28 cellular contexts compared by ENCODE assay signal in genomic region chr4:25356068-25356467, GRCh38.
"Had no signal": no experiment of that assay in that cellular context is flagged by ENCODE, and none has a peak within 500 bp of the region (broad histone marks: within the 10 kb centered on the region; RNA-seq: fewer than 3 reads in every experiment).

No MANE protein-coding gene starts in this region.

- H3K4me3 ChIP-seq: stomach, suprapubic skin, testis, thoracic aorta, thyroid gland, tibial artery, tibial nerve, transverse colon, upper lobe of left lung, upper lobe of right lung, uterus, vagina had no signal

- H3K9me3 Mint-ChIP-seq: stimulated activated effector memory CD8-positive, alpha-beta T cell treated with anti-CD3 and anti-CD28 coated beads, Interleukin-12 subunit alpha, Interleukin-12 subunit beta, amount 100 ng/mL, for 72 hours; stimulated activated naive CD8-positive, alpha-beta T cell treated with anti-CD3 and anti-CD28 coated beads, Interleukin-15, Interleukin-2, amounts not matched to agents 100 ng/mL and 50 ng/mL, for 24 hours; type B pancreatic cell had no signal

- H3K4me3 Mint-ChIP-seq: stimulated activated effector memory CD8-positive, alpha-beta T cell treated with anti-CD3 and anti-CD28 coated beads, Interleukin-12 subunit alpha, Interleukin-12 subunit beta, amount 100 ng/mL, for 72 hours; stimulated activated memory B cell treated with anti-CD40 and anti-IgM and Interleukin-4, amounts not matched to agents 10 μg/mL and 1 μg/mL and 100 μg/mL, for 72 hours; stimulated activated naive B cell treated with anti-CD40 and anti-IgM and Interleukin-4, amounts not matched to agents 10 μg/mL and 1 μg/mL and 100 μg/mL, for 72 hours; stimulated activated naive CD8-positive, alpha-beta T cell treated with anti-CD3 and anti-CD28 coated beads, Interleukin-15, amount 100 ng/mL, for 72 hours; stimulated activated naive CD8-positive, alpha-beta T cell treated with anti-CD3 and anti-CD28 coated beads, Interleukin-15, Interleukin-2, amounts not matched to agents 100 ng/mL and 50 ng/mL, for 24 hours; type B pancreatic cell had no signal

- H3K36me3 ChIP-seq: thoracic aorta, thyroid gland, upper lobe of right lung, uterus, vagina had no signal

- H3K27me3 ChIP-seq: stomach, suprapubic skin, testis, thyroid gland, tibial artery, tibial nerve, transverse colon, upper lobe of left lung, upper lobe of right lung, uterus, vagina had no signal

- H3K27ac ChIP-seq: stomach, suprapubic skin, testis, thoracic aorta, thyroid gland, tibial artery, tibial nerve, transverse colon, upper lobe of left lung, upper lobe of right lung, uterus, vagina had no signal

- H3K27me3 Mint-ChIP-seq: stimulated activated memory B cell treated with anti-CD40 and anti-IgM and Interleukin-4, amounts not matched to agents 10 μg/mL and 1 μg/mL and 100 μg/mL, for 72 hours; stimulated activated naive B cell treated with anti-CD40 and anti-IgM and Interleukin-4, amounts not matched to agents 10 μg/mL and 1 μg/mL and 100 μg/mL, for 72 hours; stimulated activated naive CD8-positive, alpha-beta T cell treated with anti-CD3 and anti-CD28 coated beads, Interleukin-15, amount 100 ng/mL, for 72 hours; stimulated activated naive CD8-positive, alpha-beta T cell treated with anti-CD3 and anti-CD28 coated beads, Interleukin-15, Interleukin-2, amounts not matched to agents 100 ng/mL and 50 ng/mL, for 24 hours; type B pancreatic cell had no signal

- H3K4me1 ChIP-seq: stomach, suprapubic skin, testis, thyroid gland, tibial artery, tibial nerve, transverse colon, upper lobe of left lung, upper lobe of right lung, uterus, vagina had no signal

- H3K27ac Mint-ChIP-seq: stimulated activated effector memory CD8-positive, alpha-beta T cell treated with anti-CD3 and anti-CD28 coated beads, Interleukin-12 subunit alpha, Interleukin-12 subunit beta, amount 100 ng/mL, for 72 hours; stimulated activated memory B cell treated with anti-CD40 and anti-IgM and Interleukin-4, amounts not matched to agents 10 μg/mL and 1 μg/mL and 100 μg/mL, for 72 hours; stimulated activated naive B cell treated with anti-CD40 and anti-IgM and Interleukin-4, amounts not matched to agents 10 μg/mL and 1 μg/mL and 100 μg/mL, for 72 hours; stimulated activated naive CD8-positive, alpha-beta T cell treated with anti-CD3 and anti-CD28 coated beads, Interleukin-15, amount 100 ng/mL, for 72 hours; stimulated activated naive CD8-positive, alpha-beta T cell treated with anti-CD3 and anti-CD28 coated beads, Interleukin-15, Interleukin-2, amounts not matched to agents 100 ng/mL and 50 ng/mL, for 24 hours; type B pancreatic cell had no signal

- ATAC-seq: stimulated activated effector memory CD8-positive, alpha-beta T cell treated with anti-CD3 and anti-CD28 coated beads, Interleukin-12 subunit alpha, Interleukin-12 subunit beta, amount 100 ng/mL, for 72 hours; stimulated activated memory B cell treated with anti-CD40 and anti-IgM and Interleukin-4, amounts not matched to agents 10 μg/mL and 1 μg/mL and 100 μg/mL, for 72 hours; stimulated activated naive B cell treated with anti-CD40 and anti-IgM and Interleukin-4, amounts not matched to agents 10 μg/mL and 1 μg/mL and 100 μg/mL, for 72 hours; stimulated activated naive CD8-positive, alpha-beta T cell treated with anti-CD3 and anti-CD28 coated beads, Interleukin-15, amount 100 ng/mL, for 72 hours; stimulated activated naive CD8-positive, alpha-beta T cell treated with anti-CD3 and anti-CD28 coated beads, Interleukin-15, Interleukin-2, amounts not matched to agents 100 U/mL and 50 U/mL, for 24 hours; upper lobe of right lung had no signal

- H3K9me3 ChIP-seq: stomach, suprapubic skin, testis, thoracic aorta, thyroid gland, tibial artery, tibial nerve, transverse colon, upper lobe of left lung, upper lobe of right lung, uterus, vagina had no signal

- H3K4me1 Mint-ChIP-seq: stimulated activated effector memory CD8-positive, alpha-beta T cell treated with anti-CD3 and anti-CD28 coated beads, Interleukin-12 subunit alpha, Interleukin-12 subunit beta, amount 100 ng/mL, for 72 hours; stimulated activated memory B cell treated with anti-CD40 and anti-IgM and Interleukin-4, amounts not matched to agents 10 μg/mL and 1 μg/mL and 100 μg/mL, for 72 hours; stimulated activated naive B cell treated with anti-CD40 and anti-IgM and Interleukin-4, amounts not matched to agents 10 μg/mL and 1 μg/mL and 100 μg/mL, for 72 hours; stimulated activated naive CD8-positive, alpha-beta T cell treated with anti-CD3 and anti-CD28 coated beads, Interleukin-15, amount 100 ng/mL, for 72 hours had no signal

- DNase-seq: stimulated activated CD4-positive, alpha-beta T cell treated with anti-CD3 and anti-CD28 coated beads, Interleukin-2, amount 100 ng/mL, for 48 hours; stimulated activated CD4-positive, alpha-beta T cell treated with anti-CD3 and anti-CD28 coated beads, Interleukin-4, amount 100 ng/mL, for 1 hour; stimulated activated CD4-positive, alpha-beta T cell treated with anti-CD3 and anti-CD28 coated beads, Interleukin-4, amount 100 ng/mL, for 24 hours; stimulated activated CD4-positive, alpha-beta T cell treated with anti-CD3 and anti-CD28 coated beads, Interleukin-4, amount 100 ng/mL, for 4 hours; stimulated activated CD8-positive, alpha-beta memory T cell treated with anti-CD3 and anti-CD28 coated beads, Interleukin-4, amount 100 ng/mL, for 48 hours; stimulated activated naive B cell treated with anti-CD40 and anti-IgM and Interleukin-4, amounts not matched to agents 10 μg/mL and 1 μg/mL and 100 μg/mL, for 72 hours; stimulated activated naive CD4-positive, alpha-beta T cell; stimulated activated naive CD4-positive, alpha-beta T cell treated with Interleukin-2 at 50 U/mL for 16 hours; stimulated activated naive CD8-positive, alpha-beta T cell treated with anti-CD3 and anti-CD28 coated beads, Interleukin-15, amount 100 ng/mL, for 72 hours; stimulated activated naive CD8-positive, alpha-beta T cell treated with anti-CD3 and anti-CD28 coated beads, Interleukin-15, Interleukin-2, amounts not matched to agents 100 U/mL and 50 U/mL, for 24 hours; stomach; substantia nigra; testis; thyroid gland; tibial artery; transverse colon; trophoblast cell; upper lobe of left lung; upper lobe of right lung; uterus had no signal
